1 cellular context compared by ENCODE assay signal in the genomic region with DNA sequence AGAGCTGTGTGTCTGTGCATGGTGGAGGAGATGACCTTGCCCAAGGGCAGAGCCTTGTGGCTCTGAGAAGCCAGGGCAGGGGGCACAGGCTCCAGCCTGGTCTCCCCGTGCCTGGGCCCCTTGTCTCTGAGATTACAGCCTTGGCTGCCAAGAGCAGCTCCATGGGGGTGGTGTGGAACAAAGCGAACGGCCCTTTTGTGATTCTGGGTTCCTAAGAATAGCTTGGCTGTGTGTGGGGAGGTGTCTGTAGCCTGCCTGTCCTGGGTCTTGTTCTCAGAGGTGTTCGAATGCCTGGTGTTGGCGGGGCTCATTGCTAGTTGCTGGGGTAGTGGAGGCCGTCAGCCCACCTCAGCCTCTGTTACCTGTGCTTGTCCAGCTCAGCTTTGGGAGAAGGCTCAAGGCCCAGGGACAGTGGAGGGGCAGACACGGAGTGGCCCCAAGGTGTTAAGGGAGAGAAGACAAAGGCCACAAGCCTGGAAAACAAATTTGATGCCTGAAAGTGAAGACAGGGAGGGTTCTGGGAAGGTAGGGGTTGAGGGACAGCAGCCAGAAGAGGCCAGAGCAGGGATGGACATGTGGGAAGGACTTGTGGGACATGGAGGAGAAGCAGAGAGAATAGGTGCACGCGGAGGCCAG.
TF ChIP-seq lines count a peak whose summit lies in the region.

No MANE protein-coding gene starts in this region.

TF ChIP-seq in IMR-90, 13 proteins besides CTCF, POLR2A, EP300 and RAD21 (continued from another document):
- TF ChIP-seq, protein P1, sequence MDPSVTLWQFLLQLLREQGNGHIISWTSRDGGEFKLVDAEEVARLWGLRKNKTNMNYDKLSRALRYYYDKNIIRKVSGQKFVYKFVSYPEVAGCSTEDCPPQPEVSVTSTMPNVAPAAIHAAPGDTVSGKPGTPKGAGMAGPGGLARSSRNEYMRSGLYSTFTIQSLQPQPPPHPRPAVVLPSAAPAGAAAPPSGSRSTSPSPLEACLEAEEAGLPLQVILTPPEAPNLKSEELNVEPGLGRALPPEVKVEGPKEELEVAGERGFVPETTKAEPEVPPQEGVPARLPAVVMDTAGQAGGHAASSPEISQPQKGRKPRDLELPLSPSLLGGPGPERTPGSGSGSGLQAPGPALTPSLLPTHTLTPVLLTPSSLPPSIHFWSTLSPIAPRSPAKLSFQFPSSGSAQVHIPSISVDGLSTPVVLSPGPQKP (IDR thresholded peaks at IDR 0.05; ENCODE audit: borderline replicate concordance, low read depth, low read length): no peak
- TF ChIP-seq BHLHE40 (IDR thresholded peaks at IDR 0.05; ENCODE audit: low read depth, low read length) (no peak), RCOR1 (IDR thresholded peaks at IDR 0.05; ENCODE audit: insufficient replicate concordance, low read length) (no peak)
- TF ChIP-seq, protein P2, sequence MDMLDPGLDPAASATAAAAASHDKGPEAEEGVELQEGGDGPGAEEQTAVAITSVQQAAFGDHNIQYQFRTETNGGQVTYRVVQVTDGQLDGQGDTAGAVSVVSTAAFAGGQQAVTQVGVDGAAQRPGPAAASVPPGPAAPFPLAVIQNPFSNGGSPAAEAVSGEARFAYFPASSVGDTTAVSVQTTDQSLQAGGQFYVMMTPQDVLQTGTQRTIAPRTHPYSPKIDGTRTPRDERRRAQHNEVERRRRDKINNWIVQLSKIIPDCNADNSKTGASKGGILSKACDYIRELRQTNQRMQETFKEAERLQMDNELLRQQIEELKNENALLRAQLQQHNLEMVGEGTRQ (IDR thresholded peaks at IDR 0.05; ENCODE audit: low read depth, low read length): no peak
TF ChIP-seq in IMR-90: peak in this region for 0.
